ENCODE assay signal across 18 cellular contexts in the genomic region with DNA sequence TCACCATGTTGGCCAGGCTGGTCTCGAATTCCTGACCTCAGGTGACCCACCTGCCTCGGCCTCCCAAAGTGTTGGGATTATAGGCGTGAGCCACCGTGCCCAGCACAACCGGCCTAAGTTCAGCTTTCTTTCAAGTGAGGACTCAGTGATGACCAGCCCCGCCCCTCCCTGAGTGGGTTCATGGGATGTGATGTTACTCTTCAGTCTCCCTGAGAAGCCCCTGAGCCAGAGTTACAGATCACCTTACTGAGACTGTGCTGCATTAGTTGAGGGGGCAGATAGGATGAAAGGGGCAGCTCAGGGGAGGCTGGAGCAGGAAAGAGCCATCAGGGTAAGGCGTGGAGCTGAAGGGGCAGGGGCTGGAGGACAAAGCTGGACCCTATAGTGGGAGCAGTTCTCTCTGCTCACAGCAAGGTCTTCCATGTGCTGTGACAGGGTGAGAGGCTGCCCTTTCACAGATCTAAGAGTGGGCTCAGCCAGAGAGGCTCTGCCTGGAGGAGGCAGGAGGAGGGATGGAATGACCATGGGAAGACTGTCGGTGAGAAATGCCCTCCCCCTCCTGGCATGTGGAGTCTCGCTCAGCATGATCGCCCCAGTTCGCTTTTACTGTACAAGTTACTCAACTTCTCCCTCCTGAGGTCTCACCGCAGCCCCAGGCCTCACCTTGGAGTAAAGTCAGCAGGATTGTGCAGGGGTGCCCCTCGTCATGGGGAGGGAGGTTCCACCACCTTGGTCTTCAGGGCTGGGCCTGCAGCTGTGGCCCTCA. TPM values are rescaled to one million over a fixed set of nuclear protein-coding genes. Genes with fewer than 3 reads are reported as not detected.
DNase-seq lines count a peak whose midpoint lies in the region; ATAC-seq and TF ChIP-seq lines count a peak whose summit lies in the region.
"Had no signal": no experiment of that assay in that cellular context is flagged by ENCODE, and none has a peak within 500 bp of the region (broad histone marks: within the 10 kb centered on the region; RNA-seq: fewer than 3 reads in every experiment).

No MANE protein-coding gene starts in this region.

- no peak for TF ChIP-seq EP300 in tibial nerve (IDR thresholded peaks at IDR 0.05)

- H3K36me3 Mint-ChIP-seq in activated CD4-positive, alpha-beta T cell treated with anti-CD3 and anti-CD28 coated beads for 36 hours (ENCODE audit: low read depth), result peaks cover 48% of the 10 kb centered on the region
- H3K36me3 Mint-ChIP-seq in CD8-positive, alpha-beta memory T cell, result peaks cover 0 to 61% (median 10%) of the 10 kb centered on the region in 3 donors
- H3K36me3 Mint-ChIP-seq in activated naive CD8-positive, alpha-beta T cell treated with anti-CD3 and anti-CD28 coated beads for 36 hours, result peaks cover 28% of the 10 kb centered on the region
- peaks cover 0 to 51% (median 7%) of the 10 kb centered on the region in 3 donors for H3K36me3 Mint-ChIP-seq in naive thymus-derived CD8-positive, alpha-beta T cell
- H3K36me3 Mint-ChIP-seq in CD14-positive monocyte, result peaks cover 34 to 45% of the 10 kb centered on the region in 2 donors

- no peaks in the 10 kb centered on the region for H3K27me3 ChIP-seq in CD8-positive, alpha-beta memory T cell (ENCODE audit: insufficient read depth, low read length, poor library complexity, severe bottlenecking)
- no peaks in the 10 kb centered on the region for H3K27me3 ChIP-seq in tibial nerve
- H3K27me3 ChIP-seq: spleen, uterus had no signal

- no peak overlapping the region for H3K4me3 Mint-ChIP-seq in activated CD4-positive, alpha-beta T cell treated with anti-CD3 and anti-CD28 coated beads for 36 hours
- H3K4me3 Mint-ChIP-seq in CD8-positive, alpha-beta memory T cell, result peak overlapping the region in 1 of 7 donors; percentile 79
- H3K4me3 Mint-ChIP-seq in activated naive CD8-positive, alpha-beta T cell treated with anti-CD3 and anti-CD28 coated beads for 36 hours, result no peak overlapping the region
- no peak overlapping the region for H3K4me3 Mint-ChIP-seq in naive thymus-derived CD8-positive, alpha-beta T cell
- H3K4me3 Mint-ChIP-seq in CD14-positive monocyte, result no peak overlapping the region

- no peak for TF ChIP-seq CTCF in tibial nerve (IDR thresholded peaks at IDR 0.05)
- no peak for TF ChIP-seq CTCF in CD14-positive monocyte (IDR thresholded peaks at IDR 0.05)

- no peaks in the 10 kb centered on the region for H3K9me3 ChIP-seq in CD8-positive, alpha-beta memory T cell (ENCODE audit: low read length)
- H3K9me3 ChIP-seq in tibial nerve, result no peaks in the 10 kb centered on the region
- H3K9me3 ChIP-seq: SK-N-SH, spleen, uterus had no signal

- H3K27ac Mint-ChIP-seq in activated CD4-positive, alpha-beta T cell treated with anti-CD3 and anti-CD28 coated beads for 36 hours, result no peak overlapping the region
- peak overlapping the region; percentile 35 to 87 (median 78) for H3K27ac Mint-ChIP-seq in CD8-positive, alpha-beta memory T cell
- peak overlapping the region; percentile 43 for H3K27ac Mint-ChIP-seq in activated naive CD8-positive, alpha-beta T cell treated with anti-CD3 and anti-CD28 coated beads for 36 hours
- peak overlapping the region in 8 of 10 donors; percentile 22 to 71 (median 46) for H3K27ac Mint-ChIP-seq in naive thymus-derived CD8-positive, alpha-beta T cell
- peak overlapping the region in 1 of 7 donors; percentile 27 for H3K27ac Mint-ChIP-seq in CD14-positive monocyte
- H3K27ac Mint-ChIP-seq: progenitor cell of endocrine pancreas had no signal

- ATAC-seq in activated CD4-positive, alpha-beta T cell treated with anti-CD3 and anti-CD28 coated beads for 36 hours, result peak; percentile 8
- ATAC-seq in naive thymus-derived CD8-positive, alpha-beta T cell, result no peak
- ATAC-seq: Panc1 had no signal

- no peak for TF ChIP-seq POLR2A in tibial nerve (IDR thresholded peaks at IDR 0.05)

- intact Hi-C loops in activated CD4-positive, alpha-beta T cell treated with anti-CD3 and anti-CD28 coated beads for 36 hours (cut with DNase I, micrococcal nuclease), result no loop called here
- intact Hi-C loops in CD14-positive monocyte (cut with micrococcal nuclease), result no loop called here

- no peaks in the 10 kb centered on the region for H3K27me3 Mint-ChIP-seq in activated CD4-positive, alpha-beta T cell treated with anti-CD3 and anti-CD28 coated beads for 36 hours
- no peaks in the 10 kb centered on the region for H3K27me3 Mint-ChIP-seq in CD8-positive, alpha-beta memory T cell
- H3K27me3 Mint-ChIP-seq in activated naive CD8-positive, alpha-beta T cell treated with anti-CD3 and anti-CD28 coated beads for 36 hours, result no peaks in the 10 kb centered on the region
- H3K27me3 Mint-ChIP-seq in naive thymus-derived CD8-positive, alpha-beta T cell, result no peaks in the 10 kb centered on the region
- peaks cover 0 to 3% (median 3%) of the 10 kb centered on the region in 3 donors for H3K27me3 Mint-ChIP-seq in CD14-positive monocyte (ENCODE audit: low read depth in 3 of 3)

- H3K4me3 ChIP-seq in CD8-positive, alpha-beta memory T cell (ENCODE audit: low read length), result no peak overlapping the region
- no peak overlapping the region for H3K4me3 ChIP-seq in tibial nerve
- H3K4me3 ChIP-seq: spleen, uterus had no signal

- POLR2A ChIA-PET in activated CD4-positive, alpha-beta T cell treated with anti-CD3 and anti-CD28 coated beads for 36 hours (lab: Charles Lee), result interaction anchor here (0.8 to 1.6 kb wide), 2 partner anchors 11 to 57 kb away, joined by 3 read pairs; no protein-coding TSS in a partner anchor
- POLR2A ChIA-PET in CD8-positive, alpha-beta memory T cell (lab: Charles Lee), result interaction anchor here (1.0 to 1.4 kb wide), 2 partner anchors 13 to 57 kb away, joined by 3 read pairs; a partner anchor contains a TSS
- POLR2A ChIA-PET in naive thymus-derived CD8-positive, alpha-beta T cell (lab: Charles Lee), result interaction anchor here (0.6 kb wide), 1 partner anchor 19 kb away, joined by 4 read pairs; no protein-coding TSS in a partner anchor

- 83 to 84% methylated on average over 13 of the region's 13 CpGs for WGBS in tibial nerve, 2 donors

- peaks cover 28% of the 10 kb centered on the region for H3K36me3 ChIP-seq in CD8-positive, alpha-beta memory T cell (ENCODE audit: insufficient read depth, low read length)
- peaks cover 0 to 36% (median 11%) of the 10 kb centered on the region in 3 donors for H3K36me3 ChIP-seq in tibial nerve
- H3K36me3 ChIP-seq: uterus had no signal

- DNase-seq in activated CD4-positive, alpha-beta T cell treated with anti-CD3 and anti-CD28 coated beads for 36 hours, result peak; percentile 28
- no peak for DNase-seq in activated CD4-positive, alpha-beta T cell treated with anti-CD3 and anti-CD28 coated beads, Interleukin-2, amount 50 U/mL, for 1 hour
- no peak for DNase-seq in CD8-positive, alpha-beta memory T cell
- DNase-seq in activated naive CD8-positive, alpha-beta T cell treated with anti-CD3 and anti-CD28 coated beads for 36 hours, result no peak
- no peak for DNase-seq in naive thymus-derived CD8-positive, alpha-beta T cell
- DNase-seq in KG1 (lab: John Stamatoyannopoulos, UW) (no peak), tibial nerve (ENCODE audit: low spot score in 2 of 2) (no peak), CD14-positive monocyte (ENCODE audit: low spot score) (no peak)
- DNase-seq: DND-41; NCI-H774; SK-N-SH; spleen; stimulated activated naive CD4-positive, alpha-beta T cell treated with Interleukin-2 at 50 U/mL for 16 hours; uterus had no signal

- H3K27ac ChIP-seq in CD8-positive, alpha-beta memory T cell (ENCODE audit: low read depth, low read length), result no peak overlapping the region
- H3K27ac ChIP-seq in tibial nerve, result no peak overlapping the region

- peaks cover 11% of the 10 kb centered on the region for H3K4me1 ChIP-seq in CD8-positive, alpha-beta memory T cell (ENCODE audit: insufficient read depth, low read length)
- H3K4me1 ChIP-seq in tibial nerve, result peaks cover 0 to 45% (median 1%) of the 10 kb centered on the region in 4 donors

- CTCF ChIA-PET in activated CD4-positive, alpha-beta T cell treated with anti-CD3 and anti-CD28 coated beads for 36 hours (lab: Charles Lee), result interaction anchor here (0.5 to 8.2 kb wide), 6 partner anchors 13 to 113 kb away, joined by 3 to 109 read pairs (median 3); a partner anchor contains a TSS
- CTCF ChIA-PET in CD8-positive, alpha-beta memory T cell (lab: Charles Lee), result interaction anchor here (0.7 to 9.5 kb wide), 3 partner anchors 35 to 77 kb away, joined by 3 to 146 read pairs (median 4); a partner anchor contains a TSS

- no peaks in the 10 kb centered on the region for H3K9me3 Mint-ChIP-seq in activated CD4-positive, alpha-beta T cell treated with anti-CD3 and anti-CD28 coated beads for 36 hours (ENCODE audit: low read depth)
- H3K9me3 Mint-ChIP-seq in CD8-positive, alpha-beta memory T cell, result no peaks in the 10 kb centered on the region
- no peaks in the 10 kb centered on the region for H3K9me3 Mint-ChIP-seq in activated naive CD8-positive, alpha-beta T cell treated with anti-CD3 and anti-CD28 coated beads for 36 hours
- H3K9me3 Mint-ChIP-seq in naive thymus-derived CD8-positive, alpha-beta T cell, result no peaks in the 10 kb centered on the region
- H3K9me3 Mint-ChIP-seq in CD14-positive monocyte, result no peaks in the 10 kb centered on the region

- peaks cover 24% of the 10 kb centered on the region for H3K4me1 Mint-ChIP-seq in activated CD4-positive, alpha-beta T cell treated with anti-CD3 and anti-CD28 coated beads for 36 hours
- peaks cover 38 to 57% (median 45%) of the 10 kb centered on the region in 3 donors for H3K4me1 Mint-ChIP-seq in CD8-positive, alpha-beta memory T cell
- H3K4me1 Mint-ChIP-seq in activated naive CD8-positive, alpha-beta T cell treated with anti-CD3 and anti-CD28 coated beads for 36 hours, result peaks cover 18% of the 10 kb centered on the region
- H3K4me1 Mint-ChIP-seq in naive thymus-derived CD8-positive, alpha-beta T cell, result peaks cover 11 to 37% (median 21%) of the 10 kb centered on the region in 4 donors
- H3K4me1 Mint-ChIP-seq in CD14-positive monocyte, result peaks cover 21% of the 10 kb centered on the region

RNA-seq across cellular contexts. Expression of a gene that starts 13.4 kb away (rescaled TPM):
- total RNA-seq in activated CD4-positive, alpha-beta T cell treated with anti-CD3 and anti-CD28 coated beads for 36 hours, result 100 to 1,000 TPM; 189 to 211 TPM
- total RNA-seq in CD8-positive, alpha-beta memory T cell, result 100 to 1,000 TPM; 163 to 170 TPM
- polyA plus RNA-seq in CD8-positive, alpha-beta memory T cell, result 62.1 TPM
- total RNA-seq in activated naive CD8-positive, alpha-beta T cell treated with anti-CD3 and anti-CD28 coated beads for 36 hours, result 100 to 1,000 TPM; 186 TPM
- 10 to 100 TPM; 24.3 to 24.7 TPM for total RNA-seq in naive thymus-derived CD8-positive, alpha-beta T cell
- polyA plus RNA-seq in naive thymus-derived CD8-positive, alpha-beta T cell, result 10 to 100 TPM; 23.6 to 31.5 (median 25.6) TPM
- 1 to 10 TPM in 2 of 4 donors, under 1 TPM in 1, not detected in 1; 0.78 to 7.2 (median 2.9) TPM for total RNA-seq in tibial nerve
- polyA plus RNA-seq in CD14-positive monocyte, result under 1 TPM; 0.17 to 0.20 TPM
- total RNA-seq: progenitor cell of endocrine pancreas had no signal
- polyA plus RNA-seq: SK-N-SH had no signal

RNA-seq across cellular contexts. Expression of a gene that starts 35.9 kb away (rescaled TPM):
- total RNA-seq in activated CD4-positive, alpha-beta T cell treated with anti-CD3 and anti-CD28 coated beads for 36 hours, result 100 to 1,000 TPM in 1 of 2 experiments, 10 to 100 TPM in 1; 80.4 to 110 TPM
- total RNA-seq in CD8-positive, alpha-beta memory T cell, result 100 to 1,000 TPM; 106 to 111 TPM
- polyA plus RNA-seq in CD8-positive, alpha-beta memory T cell, result 45.9 TPM
- 10 to 100 TPM; 91.8 to 96.0 TPM for total RNA-seq in activated naive CD8-positive, alpha-beta T cell treated with anti-CD3 and anti-CD28 coated beads for 36 hours
- 10 to 100 TPM; 59.5 to 64.0 TPM for total RNA-seq in naive thymus-derived CD8-positive, alpha-beta T cell
- polyA plus RNA-seq in naive thymus-derived CD8-positive, alpha-beta T cell, result 10 to 100 TPM; 22.9 to 55.7 (median 39.9) TPM
- total RNA-seq in tibial nerve, result 10 to 100 TPM; 25.1 to 44.6 (median 30.8) TPM
- polyA plus RNA-seq in CD14-positive monocyte, result 10 to 100 TPM; 26.7 to 29.6 TPM

RNA-seq across cellular contexts. Expression of a gene that starts 51.8 kb away (rescaled TPM):
- 100 to 1,000 TPM; 312 to 358 TPM for total RNA-seq in activated CD4-positive, alpha-beta T cell treated with anti-CD3 and anti-CD28 coated beads for 36 hours
- 100 to 1,000 TPM; 297 to 299 TPM for total RNA-seq in CD8-positive, alpha-beta memory T cell
- polyA plus RNA-seq in CD8-positive, alpha-beta memory T cell, result 46.0 TPM
- 100 to 1,000 TPM; 271 to 274 TPM for total RNA-seq in activated naive CD8-positive, alpha-beta T cell treated with anti-CD3 and anti-CD28 coated beads for 36 hours
- total RNA-seq in naive thymus-derived CD8-positive, alpha-beta T cell, result 100 to 1,000 TPM in 1 of 2 experiments, 10 to 100 TPM in 1; 95.4 to 103 TPM
- polyA plus RNA-seq in naive thymus-derived CD8-positive, alpha-beta T cell, result 10 to 100 TPM; 25.0 to 50.1 (median 41.3) TPM
- total RNA-seq in tibial nerve, result 100 to 1,000 TPM; 120 to 177 (median 157) TPM
- polyA plus RNA-seq in CD14-positive monocyte, result 10 to 100 TPM; 23.9 to 49.9 TPM

RNA-seq across cellular contexts. Expression of a gene that starts 55.6 kb away (rescaled TPM):
- under 1 TPM; 0.14 to 0.18 TPM for total RNA-seq in activated CD4-positive, alpha-beta T cell treated with anti-CD3 and anti-CD28 coated beads for 36 hours
- total RNA-seq in CD8-positive, alpha-beta memory T cell, result under 1 TPM in 1 of 2 experiments, not detected in 1; 0.07 TPM
- polyA plus RNA-seq in CD8-positive, alpha-beta memory T cell, result not detected
- total RNA-seq in activated naive CD8-positive, alpha-beta T cell treated with anti-CD3 and anti-CD28 coated beads for 36 hours, result under 1 TPM; 0.12 to 0.20 TPM
- total RNA-seq in naive thymus-derived CD8-positive, alpha-beta T cell, result not detected
- not detected for polyA plus RNA-seq in naive thymus-derived CD8-positive, alpha-beta T cell
- total RNA-seq in tibial nerve, result under 1 TPM; under 0.01 to 0.60 (median 0.20) TPM
- not detected for polyA plus RNA-seq in CD14-positive monocyte
- total RNA-seq: endothelial cell of umbilical vein, lower leg skin, progenitor cell of endocrine pancreas had no signal
- polyA plus RNA-seq: endothelial cell of umbilical vein had no signal

RNA-seq across cellular contexts. Expression of a gene that starts 57.4 kb away (rescaled TPM):
- 1 to 10 TPM; 4.4 to 6.1 TPM for total RNA-seq in activated CD4-positive, alpha-beta T cell treated with anti-CD3 and anti-CD28 coated beads for 36 hours
- 1 to 10 TPM; 2.9 to 3.0 TPM for total RNA-seq in CD8-positive, alpha-beta memory T cell
- polyA plus RNA-seq in CD8-positive, alpha-beta memory T cell, result not detected
- 1 to 10 TPM; 3.4 to 4.0 TPM for total RNA-seq in activated naive CD8-positive, alpha-beta T cell treated with anti-CD3 and anti-CD28 coated beads for 36 hours
- not detected for total RNA-seq in naive thymus-derived CD8-positive, alpha-beta T cell
- polyA plus RNA-seq in naive thymus-derived CD8-positive, alpha-beta T cell, result under 1 TPM in 2 of 3 donors, not detected in 1; 0.14 to 0.25 TPM
- total RNA-seq in tibial nerve, result under 1 TPM in 3 of 4 donors, not detected in 1; 0.22 to 0.42 (median 0.39) TPM
- polyA plus RNA-seq in CD14-positive monocyte, result not detected
- total RNA-seq: endothelial cell of umbilical vein, progenitor cell of endocrine pancreas had no signal

Comparison
In these comparisons a context has a peak if more than half of its experiments do, and no peak if none do; other contexts are left out.
1. RNA of a gene that starts 13.4 kb away (total RNA-seq): 189 to 211 TPM in activated CD4-positive, alpha-beta T cell treated with anti-CD3 and anti-CD28 coated beads for 36 hours, 186 TPM in activated naive CD8-positive, alpha-beta T cell treated with anti-CD3 and anti-CD28 coated beads for 36 hours and 163 to 170 TPM in CD8-positive, alpha-beta memory T cell; 24.3 to 24.7 TPM in naive thymus-derived CD8-positive, alpha-beta T cell and 0.78 to 7.2 TPM in tibial nerve; every median in the first group is over 4 times any median in the second.